ENCODE assay signal across 9 cellular contexts in genomic region chr1:197915797-197916686, GRCh38. TPM values are rescaled to one million over a fixed set of nuclear protein-coding genes. Genes with fewer than 3 reads are reported as not detected.
DNase-seq lines count a peak whose midpoint lies in the region; ATAC-seq, FAIRE-seq and TF ChIP-seq lines count a peak whose summit lies in the region.
"Had no signal": no experiment of that assay in that cellular context is flagged by ENCODE, and none has a peak within 500 bp of the region (broad histone marks: within the 10 kb centered on the region; RNA-seq: fewer than 3 reads in every experiment).

No MANE protein-coding gene starts in this region.

- H3K27ac ChIP-seq in astrocyte (ENCODE audit: low read depth, low read length) (no peak overlapping the region), subcutaneous abdominal adipose tissue (ENCODE audit: low read depth, low read length) (no peak overlapping the region)
- H3K27ac ChIP-seq: skin epidermis had no signal

- peaks cover 8% of the 10 kb centered on the region for H4K20me1 ChIP-seq in astrocyte (ENCODE audit: insufficient read depth, low read length)

- H3K79me2 ChIP-seq in astrocyte (ENCODE audit: insufficient read depth, low read length), result no peaks in the 10 kb centered on the region

- FAIRE-seq in astrocyte (lab: Jason Lieb, UNC), result no peak

- H3K27me3 Mint-ChIP-seq in astrocyte (ENCODE audit: low read depth, unreplicated experiment), result peaks cover 91% of the 10 kb centered on the region

- H3K9ac ChIP-seq in astrocyte (ENCODE audit: low read length), result no peak overlapping the region
- H3K9ac ChIP-seq in subcutaneous abdominal adipose tissue (ENCODE audit: low read length in 5 of 5), result no peak overlapping the region

- H3K27me3 ChIP-seq in H7 (ENCODE audit: control insufficient read depth, insufficient read depth, low read length) (peaks cover 100% of the 10 kb centered on the region), astrocyte (ENCODE audit: insufficient read depth, low read length) (peaks cover 99% of the 10 kb centered on the region), subcutaneous abdominal adipose tissue (ENCODE audit: control insufficient read depth in 5 of 5, insufficient read depth in 4 of 5, low read length in 5 of 5) (peaks cover 86 to 98% (median 95%) of the 10 kb centered on the region in 5 donors)

- DNase-seq in AG20443 (ENCODE audit: low spot score) (peak; percentile 86), H7 (peak; percentile 91), NCI-H526 treated with DMSO at 0.1 percent for 48 hours (lab: John Stamatoyannopoulos, UW) (peak; percentile 56), astrocyte (ENCODE audit: low read depth) (peak; percentile 30), NCI-H146 (lab: John Stamatoyannopoulos, UW) (no peak)

- peak overlapping the region; percentile 62 for H2AFZ ChIP-seq in astrocyte (ENCODE audit: low read depth, low read length)

- peaks cover 14% of the 10 kb centered on the region for H3K4me1 Mint-ChIP-seq in astrocyte (ENCODE audit: low read depth, unreplicated experiment)

- ATAC-seq in HG02852 (IDR thresholded peaks at IDR 0.05; ENCODE audit: unreplicated experiment), result no peak

- H3K4me3 Mint-ChIP-seq in astrocyte (ENCODE audit: unreplicated experiment), result peak overlapping the region; percentile 74

- H3K36me3 Mint-ChIP-seq in astrocyte (ENCODE audit: low read depth, unreplicated experiment), result peaks cover 7% of the 10 kb centered on the region

- H3K4me2 ChIP-seq in astrocyte (ENCODE audit: low read length), result peak overlapping the region; percentile 83

- no peaks in the 10 kb centered on the region for H3K36me3 ChIP-seq in H7 (replicated peaks; ENCODE audit: control insufficient read depth, insufficient read depth, low read length)
- H3K36me3 ChIP-seq in astrocyte (ENCODE audit: insufficient read depth, low read length), result no peaks in the 10 kb centered on the region
- H3K36me3 ChIP-seq in subcutaneous abdominal adipose tissue (ENCODE audit: control insufficient read depth in 5 of 5, insufficient read depth in 5 of 5, low read length in 5 of 5), result no peaks in the 10 kb centered on the region

- H3K9me3 Mint-ChIP-seq in astrocyte (ENCODE audit: unreplicated experiment), result peaks cover 28% of the 10 kb centered on the region

- H3K9me3 ChIP-seq in astrocyte (ENCODE audit: insufficient read depth, low read depth, low read length) (no peaks in the 10 kb centered on the region), iPS-18c (ENCODE audit: control insufficient read depth, insufficient read depth, low read length) (no peaks in the 10 kb centered on the region), subcutaneous abdominal adipose tissue (ENCODE audit: control insufficient read depth in 5 of 5, low read length in 5 of 5) (no peaks in the 10 kb centered on the region)

- peak overlapping the region; percentile 27 for H3K4me3 ChIP-seq in H7 (ENCODE audit: insufficient read depth, low read depth, low read length)
- peak overlapping the region; percentile 47 for H3K4me3 ChIP-seq in astrocyte (ENCODE audit: insufficient read depth, low read depth, low read length)
- H3K4me3 ChIP-seq in iPS-18c (ENCODE audit: insufficient read depth, low read depth, low read length), result peak overlapping the region; percentile 46
- H3K4me3 ChIP-seq in subcutaneous abdominal adipose tissue (ENCODE audit: low read depth in 1 of 5, low read length in 5 of 5), result peak overlapping the region in 4 of 5 donors; percentile 11 to 51 (median 32)
- H3K4me3 ChIP-seq: skin epidermis had no signal

- H3K27ac Mint-ChIP-seq in astrocyte (ENCODE audit: unreplicated experiment), result no peak overlapping the region

- H3K4me1 ChIP-seq in astrocyte (ENCODE audit: insufficient read depth, low read length) (peaks cover 9% of the 10 kb centered on the region), subcutaneous abdominal adipose tissue (ENCODE audit: control insufficient read depth in 5 of 5, insufficient read depth in 5 of 5, low read length in 5 of 5) (peaks cover 3 to 83% (median 71%) of the 10 kb centered on the region in 5 donors)

- peak; percentile 25 for TF ChIP-seq CTCF in astrocyte (IDR thresholded peaks at IDR 0.05; ENCODE audit: insufficient read depth, low read depth, low read length)

RNA-seq across cellular contexts. Expression of gene LHX9, which starts 1.1 kb away (rescaled TPM):
- total RNA-seq in H7 (2014; rRNA removed; shearing (Covaris generic)), result 0.03 TPM in 1 of 2 replicates, not detected in the other
- not detected in 2 replicates for total RNA-seq in astrocyte

RNA-seq across cellular contexts. Expression of gene C1orf53, which starts 13.6 kb away (rescaled TPM):
- 0.48 and 0.70 TPM in 2 replicates for total RNA-seq in H7 (2014; rRNA removed; shearing (Covaris generic))
- 6.8 and 7.9 TPM in 2 replicates for total RNA-seq in astrocyte
